In genomic region chr14:92153581-92153980, GRCh38 we compare ENCODE assay signal across 15 cellular contexts. TPM values are rescaled to one million over a fixed set of nuclear protein-coding genes. Genes with fewer than 3 reads are reported as not detected.
A peak's percentile ranks its signal among the peaks of the same experiment; 100 is the strongest.
DNase-seq lines count a peak whose midpoint lies in the region; ATAC-seq, FAIRE-seq and TF ChIP-seq lines count a peak whose summit lies in the region.
"Had no signal": no experiment of that assay in that cellular context is flagged by ENCODE, and none has a peak within 500 bp of the region (broad histone marks: within the 10 kb centered on the region; RNA-seq: fewer than 3 reads in every experiment).

No MANE protein-coding gene starts in this region.

- ATAC-seq in GM21381 (IDR thresholded peaks at IDR 0.05; ENCODE audit: unreplicated experiment): no peak
- ATAC-seq: HCT116 had no signal

- intact Hi-C loops in thyroid gland (cut with DNase I): no loop called here
- intact Hi-C loops in activated T-helper 1 cell treated with anti-CD3 and anti-CD28 coated beads, Interleukin-12 subunit alpha, Interleukin-12 subunit beta, Interleukin-2, Interleukin-4 antibody, amounts not matched to agents 30 ng/mL and 10 ng/mL and 1 ng/mL, durations not matched to agents 14 hours and 24 hours and 36 hours (cut with micrococcal nuclease): no loop called here

- H3K27ac Mint-ChIP-seq in chondrocyte (ENCODE audit: unreplicated experiment): peak overlapping the region; percentile 93
- no peak overlapping the region for H3K27ac Mint-ChIP-seq in activated T-helper 1 cell treated with anti-CD3 and anti-CD28 coated beads, Interleukin-12 subunit alpha, Interleukin-12 subunit beta, Interleukin-2, Interleukin-4 antibody, amounts not matched to agents 30 ng/mL and 10 ng/mL and 1 ng/mL, durations not matched to agents 14 hours and 24 hours and 36 hours
- H3K27ac Mint-ChIP-seq: B cell had no signal

- H3K4me1 ChIP-seq in thyroid gland: no peaks in the 10 kb centered on the region

- peaks cover 17% of the 10 kb centered on the region for H3K4me1 Mint-ChIP-seq in chondrocyte (ENCODE audit: low read depth)
- H3K4me1 Mint-ChIP-seq in activated T-helper 1 cell treated with anti-CD3 and anti-CD28 coated beads, Interleukin-12 subunit alpha, Interleukin-12 subunit beta, Interleukin-2, Interleukin-4 antibody, amounts not matched to agents 30 ng/mL and 10 ng/mL and 1 ng/mL, durations not matched to agents 14 hours and 24 hours and 36 hours (ENCODE audit: low read depth): peaks cover 8% of the 10 kb centered on the region
- H3K4me1 Mint-ChIP-seq: B cell had no signal

- H3K9me3 Mint-ChIP-seq in chondrocyte (ENCODE audit: low read depth): no peaks in the 10 kb centered on the region
- no peaks in the 10 kb centered on the region for H3K9me3 Mint-ChIP-seq in activated T-helper 1 cell treated with anti-CD3 and anti-CD28 coated beads, Interleukin-12 subunit alpha, Interleukin-12 subunit beta, Interleukin-2, Interleukin-4 antibody, amounts not matched to agents 30 ng/mL and 10 ng/mL and 1 ng/mL, durations not matched to agents 14 hours and 24 hours and 36 hours
- H3K9me3 Mint-ChIP-seq: CD4-positive, alpha-beta T cell had no signal

- H3K36me3 Mint-ChIP-seq in chondrocyte (ENCODE audit: low read depth): peaks cover 22% of the 10 kb centered on the region
- H3K36me3 Mint-ChIP-seq in activated T-helper 1 cell treated with anti-CD3 and anti-CD28 coated beads, Interleukin-12 subunit alpha, Interleukin-12 subunit beta, Interleukin-2, Interleukin-4 antibody, amounts not matched to agents 30 ng/mL and 10 ng/mL and 1 ng/mL, durations not matched to agents 14 hours and 24 hours and 36 hours (ENCODE audit: low read depth): peaks cover 32% of the 10 kb centered on the region

- TF ChIP-seq POLR2A in thyroid gland (IDR thresholded peaks at IDR 0.05): no peak
- no peak for TF ChIP-seq POLR2A in H54 (IDR thresholded peaks at IDR 0.05; ENCODE audit: low read depth, low read length)

- WGBS in thyroid gland, 2 donors: 30 to 45% methylated on average over 1 of the region's 1 CpG

- no peak overlapping the region for H3K4me3 ChIP-seq in thyroid gland (replicated peaks in 1 of 3)

- FAIRE-seq in H54 (lab: Jason Lieb, UNC): no peak
- FAIRE-seq: HTR-8/SVneo had no signal

- H3K27ac ChIP-seq in thyroid gland: peak overlapping the region in 1 of 3 donors; percentile 62

- no peak overlapping the region for H3K4me3 Mint-ChIP-seq in chondrocyte (ENCODE audit: unreplicated experiment)
- H3K4me3 Mint-ChIP-seq in activated T-helper 1 cell treated with anti-CD3 and anti-CD28 coated beads, Interleukin-12 subunit alpha, Interleukin-12 subunit beta, Interleukin-2, Interleukin-4 antibody, amounts not matched to agents 30 ng/mL and 10 ng/mL and 1 ng/mL, durations not matched to agents 14 hours and 24 hours and 36 hours: no peak overlapping the region
- H3K4me3 Mint-ChIP-seq: B cell; CD4-positive, alpha-beta T cell had no signal

- no peaks in the 10 kb centered on the region for H3K27me3 ChIP-seq in thyroid gland

- no peaks in the 10 kb centered on the region for H3K9me3 ChIP-seq in thyroid gland

- TF ChIP-seq CTCF in chondrocyte (IDR thresholded peaks at IDR 0.05): no peak
- no peak for TF ChIP-seq CTCF in thyroid gland (IDR thresholded peaks at IDR 0.05)

- H3K27me3 Mint-ChIP-seq in chondrocyte (ENCODE audit: low read depth): no peaks in the 10 kb centered on the region
- no peaks in the 10 kb centered on the region for H3K27me3 Mint-ChIP-seq in activated T-helper 1 cell treated with anti-CD3 and anti-CD28 coated beads, Interleukin-12 subunit alpha, Interleukin-12 subunit beta, Interleukin-2, Interleukin-4 antibody, amounts not matched to agents 30 ng/mL and 10 ng/mL and 1 ng/mL, durations not matched to agents 14 hours and 24 hours and 36 hours (ENCODE audit: insufficient read depth)
- H3K27me3 Mint-ChIP-seq: B cell; CD4-positive, alpha-beta T cell had no signal

- DNase-seq in DMS79 treated with DMSO at 0.1 percent for 48 hours (lab: John Stamatoyannopoulos, UW) (peak; percentile 84), NCI-H510A treated with DMSO at 0.1 percent for 48 hours (lab: John Stamatoyannopoulos, UW) (peak; percentile 29), chondrocyte (ENCODE audit: low spot score) (no peak), thyroid gland (peak; percentile 67 to 82), H54 (ENCODE audit: insufficient read length, low spot score) (no peak)
- no peak for DNase-seq in activated T-helper 1 cell treated with anti-CD3 and anti-CD28 coated beads, Interleukin-12 subunit alpha, Interleukin-12 subunit beta, Interleukin-2, Interleukin-4 antibody, amounts not matched to agents 30 ng/mL and 10 ng/mL and 1 ng/mL, durations not matched to agents 14 hours and 24 hours and 36 hours (ENCODE audit: low spot score)
- DNase-seq: CD4-positive, alpha-beta T cell; NCI-H1694; NCI-H2171; NCI-H446 treated with DMSO at 0.1 percent for 48 hours; SIG-M5 had no signal

- H3K36me3 ChIP-seq in thyroid gland: peaks cover 30 to 36% of the 10 kb centered on the region in 2 donors

RNA-seq across cellular contexts. Expression of gene CPSF2, which starts 31.8 kb away (rescaled TPM):
- 58.0 to 83.0 TPM (median 65.0 TPM) in 3 replicates for total RNA-seq in chondrocyte
- 10 to 100 TPM; 34.1 to 55.8 (median 43.7) TPM for total RNA-seq in thyroid gland
- total RNA-seq in activated T-helper 1 cell treated with anti-CD3 and anti-CD28 coated beads, Interleukin-12 subunit alpha, Interleukin-12 subunit beta, Interleukin-2, Interleukin-4 antibody, amounts not matched to agents 30 ng/mL and 10 ng/mL and 1 ng/mL, durations not matched to agents 14 hours and 24 hours and 36 hours: 103 and 104 TPM in 2 replicates

RNA-seq across cellular contexts. Expression of gene NDUFB1, which starts 32.1 kb away (rescaled TPM):
- total RNA-seq in chondrocyte (77.3 to 117 TPM (median 90.4 TPM) in 3 replicates), thyroid gland (100 to 1,000 TPM; 123 to 720 (median 371) TPM)
- total RNA-seq in activated T-helper 1 cell treated with anti-CD3 and anti-CD28 coated beads, Interleukin-12 subunit alpha, Interleukin-12 subunit beta, Interleukin-2, Interleukin-4 antibody, amounts not matched to agents 30 ng/mL and 10 ng/mL and 1 ng/mL, durations not matched to agents 14 hours and 24 hours and 36 hours: 73.3 and 83.5 TPM in 2 replicates

RNA-seq across cellular contexts. Expression of gene ATXN3, which starts 47.2 kb away (rescaled TPM):
- total RNA-seq in chondrocyte: 20.0 to 26.5 TPM (median 20.4 TPM) in 3 replicates
- total RNA-seq in thyroid gland: 10 to 100 TPM; 28.0 to 76.7 (median 31.8) TPM
- total RNA-seq in activated T-helper 1 cell treated with anti-CD3 and anti-CD28 coated beads, Interleukin-12 subunit alpha, Interleukin-12 subunit beta, Interleukin-2, Interleukin-4 antibody, amounts not matched to agents 30 ng/mL and 10 ng/mL and 1 ng/mL, durations not matched to agents 14 hours and 24 hours and 36 hours: 27.3 and 27.5 TPM in 2 replicates

Comparison
In these comparisons a context has a peak if more than half of its experiments do, and no peak if none do; other contexts are left out.
1. DNase-seq: peak in DMS79 treated with DMSO at 0.1 percent for 48 hours (single experiment), NCI-H510A treated with DMSO at 0.1 percent for 48 hours (single experiment) and thyroid gland (2 of 2); none in chondrocyte (single experiment), H54 (single experiment) and activated T-helper 1 cell treated with anti-CD3 and anti-CD28 coated beads, Interleukin-12 subunit alpha, Interleukin-12 subunit beta, Interleukin-2, Interleukin-4 antibody, amounts not matched to agents 30 ng/mL and 10 ng/mL and 1 ng/mL, durations not matched to agents 14 hours and 24 hours and 36 hours (single experiment).